Comparison of ENCODE assay signal across 8 cellular contexts in the genomic region with DNA sequence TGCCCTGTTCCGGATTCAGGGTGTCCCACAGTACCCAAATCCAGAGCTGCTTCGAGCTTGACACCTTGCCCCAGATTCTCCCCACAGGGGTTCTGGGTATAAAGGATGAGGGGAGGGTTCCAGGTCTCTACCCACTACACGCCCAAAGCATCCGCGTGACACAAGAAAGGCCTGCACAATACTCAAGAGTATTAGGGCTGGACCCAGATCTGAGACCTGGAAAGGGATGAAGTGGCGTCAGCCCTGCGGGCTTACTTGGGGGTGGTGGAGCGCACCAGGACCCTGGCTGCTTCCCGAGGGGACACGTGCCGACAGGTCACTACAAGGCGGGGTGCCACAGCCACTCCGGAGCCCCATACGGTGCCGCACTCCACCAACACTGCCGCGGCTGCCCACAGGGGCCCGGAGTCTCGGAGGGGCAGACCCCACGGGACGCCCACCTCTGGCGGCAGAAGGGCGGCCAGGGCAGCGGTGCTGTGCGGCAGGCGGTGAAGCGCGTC. TPM values are rescaled to one million over a fixed set of nuclear protein-coding genes. Genes with fewer than 3 reads are reported as not detected.
A peak's percentile ranks its signal among the peaks of the same experiment; 100 is the strongest.
DNase-seq lines count a peak whose midpoint lies in the region; ATAC-seq, FAIRE-seq and TF ChIP-seq lines count a peak whose summit lies in the region.

No MANE protein-coding gene starts in this region.

- H3K79me2 ChIP-seq in MM.1S (ENCODE audit: low read length): peaks cover 14% of the 10 kb centered on the region
- H3K79me2 ChIP-seq in H1 (ENCODE audit: control insufficient read depth in 1 of 2, insufficient read depth in 2 of 2, low read length in 2 of 2): no peaks in the 10 kb centered on the region; a peak in 1 of 4 replicates

- H2BK12ac ChIP-seq in H1 (ENCODE audit: low read depth, low read length): no peak overlapping the region

- ATAC-seq in GM21390 (IDR thresholded peaks at IDR 0.05; ENCODE audit: unreplicated experiment): peak; percentile 17
- ATAC-seq in HG02970 (IDR thresholded peaks at IDR 0.05; ENCODE audit: low FRiP score, unreplicated experiment): no peak

- no peak overlapping the region for H2BK20ac ChIP-seq in H1 (ENCODE audit: low read length)

- H2BK15ac ChIP-seq in H1 (ENCODE audit: low read length): no peak overlapping the region

- no peak overlapping the region for H3K23ac ChIP-seq in H1 (ENCODE audit: insufficient read length)

- no peak for TF ChIP-seq POLR2A in H1 (IDR thresholded peaks at IDR 0.05; ENCODE audit: control extremely low read depth in 1 of 2, low read depth in 2 of 2, low read length in 2 of 2)

- H2BK5ac ChIP-seq in H1 (ENCODE audit: low read depth, low read length): peak overlapping the region; percentile 35; the same call in 1 of the 2 replicates

- no peaks in the 10 kb centered on the region for H3K9me3 Mint-ChIP-seq in CD8-positive, alpha-beta memory T cell

- TF ChIP-seq RAD21 in H1 (IDR thresholded peaks at IDR 0.05 in 1 of 2, conservative IDR thresholded peaks at IDR 0.05 in 1 of 2; ENCODE audit: low read depth in 2 of 2, low read length in 2 of 2): no peak

- TF ChIP-seq EP300 in H1 (IDR thresholded peaks at IDR 0.05; ENCODE audit: borderline replicate concordance in 1 of 2, low read depth in 2 of 2, low read length in 2 of 2): no peak

- peak overlapping the region; percentile 94 for H3K9ac ChIP-seq in MM.1S (ENCODE audit: low read length)
- H3K9ac ChIP-seq in H1 (replicated peaks in 1 of 4; ENCODE audit: extremely low read depth in 1 of 4, low read depth in 3 of 4, low read length in 3 of 4): peak overlapping the region in 3 of 4 experiments; percentile 68 to 89 (median 78); a peak in 3 of 7 replicates

- WGBS in H1 (ENCODE audit: extremely low coverage in 1 of 2, insufficient coverage in 1 of 2, insufficient read length in 1 of 2, insufficient replicate concordance in 2 of 2, low coverage in 1 of 2, low lambda C conversion rate in 2 of 2, missing lambda C conversion rate in 1 of 2), 2 experiments: 24% methylated on average over 28 of the region's 28 CpGs; no CpG with 5 or more reads in 1 of the 2 experiments

- H3K27me3 Mint-ChIP-seq in CD8-positive, alpha-beta memory T cell: no peaks in the 10 kb centered on the region

- H2BK120ac ChIP-seq in H1 (replicated peaks; ENCODE audit: low read depth, low read length): no peak overlapping the region

- peak overlapping the region; percentile 76 for H3K4me3 ChIP-seq in CD8-positive, alpha-beta memory T cell (ENCODE audit: low read length)
- peak overlapping the region; percentile 97 for H3K4me3 ChIP-seq in MM.1S (ENCODE audit: low read length)
- H3K4me3 ChIP-seq in H1 (ENCODE audit: extremely low read depth in 1 of 4, insufficient read depth in 2 of 4, low read depth in 3 of 4, low read length in 4 of 4): peak overlapping the region; percentile 51 to 70 (median 59)
- H3K4me3 ChIP-seq in neuron (ENCODE audit: low read length): peak overlapping the region; percentile 69

- CTCF ChIA-PET in CD8-positive, alpha-beta memory T cell (lab: Charles Lee): interaction anchor here (0.6 to 5.6 kb wide), 19 partner anchors 9 to 220 kb away, joined by 3 to 58 read pairs (median 13); partner anchors contain the start of gene SAR1A
- CTCF ChIA-PET in H1 (lab: Charles Lee; ENCODE audit: partially characterized antibody): interaction anchor here (0.7 to 10.4 kb wide), 18 partner anchors 9 to 739 kb away, joined by 3 to 123 read pairs (median 3); partner anchors contain the start of genes AIFM2 and SAR1A

- peak in 1 of 5 donors; percentile 10 for DNase-seq in CD8-positive, alpha-beta memory T cell
- DNase-seq in MM.1S (no peak), H1 (ENCODE audit: low read depth in 1 of 2, low spot score in 2 of 2) (no peak), HTR-8/SVneo (ENCODE audit: insufficient read length, low spot score) (no peak), NCI-H1436 treated with DMSO at 0.1 percent for 48 hours (lab: John Stamatoyannopoulos, UW) (no peak)

- H3K27me3 ChIP-seq in CD8-positive, alpha-beta memory T cell (ENCODE audit: insufficient read depth, low read length, poor library complexity, severe bottlenecking): no peaks in the 10 kb centered on the region
- H3K27me3 ChIP-seq in MM.1S (replicated peaks; ENCODE audit: insufficient read depth, low read length) (no peaks in the 10 kb centered on the region), H1 (replicated peaks in 1 of 4; ENCODE audit: control insufficient read depth in 3 of 4, extremely low read depth in 1 of 4, insufficient read depth in 3 of 4, low read length in 3 of 4) (peaks cover 0 to 8% (median 4%) of the 10 kb centered on the region in 4 experiments; a peak in 3 of 7 replicates), neuron (ENCODE audit: insufficient read depth, low read length) (no peaks in the 10 kb centered on the region)

- H3K36me3 Mint-ChIP-seq in CD8-positive, alpha-beta memory T cell: peaks cover 0 to 39% (median 3%) of the 10 kb centered on the region in 3 donors

- peaks cover 12% of the 10 kb centered on the region for H3K23me2 ChIP-seq in H1 (ENCODE audit: low read depth, low read length)

- no peak overlapping the region for H2AK5ac ChIP-seq in H1 (ENCODE audit: low read depth, low read length)

- no peak for TF ChIP-seq CTCF in MM.1S (IDR thresholded peaks at IDR 0.05; ENCODE audit: low read length)
- TF ChIP-seq CTCF in H1 (IDR thresholded peaks at IDR 0.05; ENCODE audit: control extremely low read depth in 1 of 3, insufficient read depth in 1 of 3, low read depth in 1 of 3, low read length in 3 of 3): no peak

- peak overlapping the region; percentile 90 for H3K4me2 ChIP-seq in MM.1S (ENCODE audit: low read depth, low read length)
- peak overlapping the region; percentile 76 to 92 for H3K4me2 ChIP-seq in H1 (ENCODE audit: insufficient read depth in 1 of 2, low read depth in 2 of 2, low read length in 2 of 2)

- H3K9me2 ChIP-seq in MM.1S (replicated peaks; ENCODE audit: insufficient read depth, low read length): no peaks in the 10 kb centered on the region

- H3K79me1 ChIP-seq in H1 (ENCODE audit: low read depth, low read length): peaks cover 3% of the 10 kb centered on the region; the same call in 1 of the 2 replicates

- no peak overlapping the region for H4K5ac ChIP-seq in H1 (ENCODE audit: insufficient read length, low read depth, low read length)

- peaks cover 30% of the 10 kb centered on the region for H3K4me1 ChIP-seq in CD8-positive, alpha-beta memory T cell (ENCODE audit: insufficient read depth, low read length)
- peaks cover 6% of the 10 kb centered on the region; the same call in 1 of the 2 replicates for H3K4me1 ChIP-seq in MM.1S (ENCODE audit: low read length)
- peaks cover 3 to 9% (median 6%) of the 10 kb centered on the region in 4 experiments; a peak in 3 of 7 replicates for H3K4me1 ChIP-seq in H1 (replicated peaks in 1 of 4; ENCODE audit: control insufficient read depth in 3 of 4, insufficient read depth in 4 of 4, low read length in 3 of 4)
- H3K4me1 ChIP-seq in neuron (ENCODE audit: insufficient read depth, low read length): peaks cover 9% of the 10 kb centered on the region

- peak overlapping the region; percentile 68; the same call in 1 of the 2 replicates for H3K18ac ChIP-seq in H1 (ENCODE audit: extremely low read depth, low read length)

- H2AFZ ChIP-seq in MM.1S (ENCODE audit: low read length) (peak overlapping the region; percentile 78), H1 (ENCODE audit: low read length) (no peak overlapping the region), neuron (ENCODE audit: low read depth, low read length) (no peak overlapping the region)

- H3K14ac ChIP-seq in H1 (ENCODE audit: insufficient read length): no peak overlapping the region

- H3K27ac ChIP-seq in CD8-positive, alpha-beta memory T cell (ENCODE audit: low read depth, low read length): peak overlapping the region; percentile 91
- peak overlapping the region; percentile 81; the same call in 1 of the 2 replicates for H3K27ac ChIP-seq in MM.1S (ENCODE audit: low read length)
- no peak overlapping the region; the same call in 1 of the 2 replicates for H3K27ac ChIP-seq in H1 (ENCODE audit: low read depth, low read length)

- no peak overlapping the region for H4K91ac ChIP-seq in H1 (replicated peaks; ENCODE audit: insufficient read length, low read length)

- peak overlapping the region; percentile 86; the same call in 1 of the 2 replicates for H4K8ac ChIP-seq in H1 (ENCODE audit: extremely low read depth, insufficient read depth, low read length)

- peaks cover 8% of the 10 kb centered on the region for H3K36me3 ChIP-seq in CD8-positive, alpha-beta memory T cell (ENCODE audit: insufficient read depth, low read length)
- no peaks in the 10 kb centered on the region; the same call in 1 of the 2 replicates for H3K36me3 ChIP-seq in MM.1S (replicated peaks; ENCODE audit: insufficient read depth, low read length)
- H3K36me3 ChIP-seq in H1 (ENCODE audit: control insufficient read depth in 2 of 4, insufficient read depth in 4 of 4, low read length in 3 of 4): peaks cover 0 to 3% (median under 1%) of the 10 kb centered on the region in 4 experiments; a peak in 2 of 8 replicates
- H3K36me3 ChIP-seq in neuron (ENCODE audit: insufficient read depth, low read length): peaks cover 10% of the 10 kb centered on the region

- H3K4ac ChIP-seq in H1 (replicated peaks; ENCODE audit: insufficient read length, low read depth, low read length): peak overlapping the region; percentile 21

- H3K9me3 ChIP-seq in CD8-positive, alpha-beta memory T cell (ENCODE audit: low read length): no peaks in the 10 kb centered on the region
- H3K9me3 ChIP-seq in MM.1S (replicated peaks; ENCODE audit: insufficient read depth, low read length) (no peaks in the 10 kb centered on the region), H1 (ENCODE audit: insufficient read depth in 2 of 2, low read depth in 1 of 2, low read length in 1 of 2) (no peaks in the 10 kb centered on the region), neuron (ENCODE audit: low read length) (no peaks in the 10 kb centered on the region)

- peak overlapping the region; percentile 65 for H3K56ac ChIP-seq in H1 (replicated peaks; ENCODE audit: insufficient read length, low read depth, low read length)

- FAIRE-seq in H1 (lab: Jason Lieb, UNC): no peak
- no peak for FAIRE-seq in HTR-8/SVneo (lab: Jason Lieb, UNC)

- POLR2A ChIA-PET in CD8-positive, alpha-beta memory T cell (lab: Charles Lee): interaction anchor here (0.5 to 2.6 kb wide), 8 partner anchors 9 to 259 kb away, joined by 3 to 59 read pairs (median 12); partner anchors contain the start of genes EIF4EBP2 and SAR1A
- POLR2A ChIA-PET in H1 (lab: Charles Lee; ENCODE audit: partially characterized antibody): interaction anchor here (0.8 to 3.2 kb wide), 10 partner anchors 10 to 301 kb away, joined by 3 to 31 read pairs (median 4); partner anchors contain the start of genes AIFM2 and SAR1A

- peak overlapping the region in 7 of 8 donors; percentile 42 to 95 (median 78) for H3K27ac Mint-ChIP-seq in CD8-positive, alpha-beta memory T cell

- H4K20me1 ChIP-seq in MM.1S (ENCODE audit: insufficient read depth, low read length) (no peaks in the 10 kb centered on the region), H1 (replicated peaks in 1 of 2; ENCODE audit: control insufficient read depth in 1 of 2, insufficient read depth in 2 of 2, low read length in 2 of 2) (peaks cover 3 to 7% of the 10 kb centered on the region in 2 experiments)

- peak overlapping the region; percentile 82 to 95 (median 90) for H3K4me3 Mint-ChIP-seq in CD8-positive, alpha-beta memory T cell

- H3K4me1 Mint-ChIP-seq in CD8-positive, alpha-beta memory T cell: peaks cover 33 to 55% (median 38%) of the 10 kb centered on the region in 3 donors

- H3F3A ChIP-seq in MM.1S (ENCODE audit: insufficient read depth, low read length): peaks cover 17% of the 10 kb centered on the region

RNA-seq across cellular contexts. Expression of gene TYSND1, which starts 1.3 kb away (rescaled TPM):
- total RNA-seq in CD8-positive, alpha-beta memory T cell: 10 to 100 TPM; 14.7 to 16.3 TPM
- 21.1 TPM for polyA plus RNA-seq in CD8-positive, alpha-beta memory T cell
- 14.1 and 15.0 TPM in 2 replicates for total RNA-seq in H1 (2021; fragmentation: NEBNext Ultra II Directional; extraction: Animal tissue kit (Norgen Biotek cat#: 25700))
- polyA plus RNA-seq in H1 (2011; rRNA removed): 11.9 and 15.9 TPM in 2 replicates
- 13.0 TPM for polyA plus RNA-seq in H1 (2011; cell fraction: cytosol; rRNA removed)
- polyA plus RNA-seq in H1 (2011; cell fraction: nucleus; rRNA removed): 39.9 TPM
- polyA plus RNA-seq in H1 (2012, experiment 1 of 2): 10.9 to 15.9 TPM (median 14.0 TPM) in 4 replicates
- polyA plus RNA-seq in H1 (2012, experiment 2 of 2): 14.2 TPM
- polyA plus RNA-seq in H1 (2013, experiment 1 of 2): 9.2 TPM
- polyA plus RNA-seq in H1 (2013, experiment 2 of 2): 9.0 TPM
- 9.3 and 10.3 TPM in 2 replicates for polyA minus RNA-seq in H1 (2011; rRNA and poly(A)+ RNA removed)
- 6.7 TPM for polyA minus RNA-seq in H1 (2011; cell fraction: cytosol; rRNA and poly(A)+ RNA removed)
- 14.4 TPM for polyA minus RNA-seq in H1 (2011; cell fraction: nucleus; rRNA and poly(A)+ RNA removed)

RNA-seq across cellular contexts. Expression of gene AIFM2, which starts 12.6 kb away (rescaled TPM):
- 10 to 100 TPM; 17.6 to 17.9 TPM for total RNA-seq in CD8-positive, alpha-beta memory T cell
- polyA plus RNA-seq in CD8-positive, alpha-beta memory T cell: 3.5 TPM
- total RNA-seq in H1 (2021; fragmentation: NEBNext Ultra II Directional; extraction: Animal tissue kit (Norgen Biotek cat#: 25700)): 3.0 and 4.0 TPM in 2 replicates
- polyA plus RNA-seq in H1 (2011; rRNA removed): 3.5 and 4.0 TPM in 2 replicates
- polyA plus RNA-seq in H1 (2011; cell fraction: cytosol; rRNA removed): 3.3 TPM
- 4.1 TPM for polyA plus RNA-seq in H1 (2011; cell fraction: nucleus; rRNA removed)
- polyA plus RNA-seq in H1 (2012, experiment 1 of 2): 2.5 to 5.1 TPM (median 4.2 TPM) in 4 replicates
- 2.3 TPM for polyA plus RNA-seq in H1 (2012, experiment 2 of 2)
- 1.8 TPM for polyA plus RNA-seq in H1 (2013, experiment 1 of 2)
- 1.6 TPM for polyA plus RNA-seq in H1 (2013, experiment 2 of 2)
- 2.2 and 2.3 TPM in 2 replicates for polyA minus RNA-seq in H1 (2011; rRNA and poly(A)+ RNA removed)
- 2.7 TPM for polyA minus RNA-seq in H1 (2011; cell fraction: cytosol; rRNA and poly(A)+ RNA removed)
- 1.4 TPM for polyA minus RNA-seq in H1 (2011; cell fraction: nucleus; rRNA and poly(A)+ RNA removed)

RNA-seq across cellular contexts. Expression of gene SAR1A, which starts 25.1 kb away (rescaled TPM):
- total RNA-seq in CD8-positive, alpha-beta memory T cell: 100 to 1,000 TPM; 136 to 145 TPM
- polyA plus RNA-seq in CD8-positive, alpha-beta memory T cell: 24.7 TPM
- 128 and 136 TPM in 2 replicates for total RNA-seq in H1 (2021; fragmentation: NEBNext Ultra II Directional; extraction: Animal tissue kit (Norgen Biotek cat#: 25700))
- polyA plus RNA-seq in H1 (2011; rRNA removed): 14.4 and 23.7 TPM in 2 replicates
- polyA plus RNA-seq in H1 (2011; cell fraction: cytosol; rRNA removed): 29.6 TPM
- 9.7 TPM for polyA plus RNA-seq in H1 (2011; cell fraction: nucleus; rRNA removed)
- polyA plus RNA-seq in H1 (2012, experiment 1 of 2): 44.0 to 72.4 TPM (median 56.9 TPM) in 4 replicates
- 7.9 TPM for polyA plus RNA-seq in H1 (2012, experiment 2 of 2)
- 52.2 TPM for polyA plus RNA-seq in H1 (2013, experiment 1 of 2)
- 59.1 TPM for polyA plus RNA-seq in H1 (2013, experiment 2 of 2)
- polyA minus RNA-seq in H1 (2011; rRNA and poly(A)+ RNA removed): 91.5 and 112 TPM in 2 replicates
- 39.3 TPM for polyA minus RNA-seq in H1 (2011; cell fraction: cytosol; rRNA and poly(A)+ RNA removed)
- polyA minus RNA-seq in H1 (2011; cell fraction: nucleus; rRNA and poly(A)+ RNA removed): 23.3 TPM
